In the genomic region with DNA sequence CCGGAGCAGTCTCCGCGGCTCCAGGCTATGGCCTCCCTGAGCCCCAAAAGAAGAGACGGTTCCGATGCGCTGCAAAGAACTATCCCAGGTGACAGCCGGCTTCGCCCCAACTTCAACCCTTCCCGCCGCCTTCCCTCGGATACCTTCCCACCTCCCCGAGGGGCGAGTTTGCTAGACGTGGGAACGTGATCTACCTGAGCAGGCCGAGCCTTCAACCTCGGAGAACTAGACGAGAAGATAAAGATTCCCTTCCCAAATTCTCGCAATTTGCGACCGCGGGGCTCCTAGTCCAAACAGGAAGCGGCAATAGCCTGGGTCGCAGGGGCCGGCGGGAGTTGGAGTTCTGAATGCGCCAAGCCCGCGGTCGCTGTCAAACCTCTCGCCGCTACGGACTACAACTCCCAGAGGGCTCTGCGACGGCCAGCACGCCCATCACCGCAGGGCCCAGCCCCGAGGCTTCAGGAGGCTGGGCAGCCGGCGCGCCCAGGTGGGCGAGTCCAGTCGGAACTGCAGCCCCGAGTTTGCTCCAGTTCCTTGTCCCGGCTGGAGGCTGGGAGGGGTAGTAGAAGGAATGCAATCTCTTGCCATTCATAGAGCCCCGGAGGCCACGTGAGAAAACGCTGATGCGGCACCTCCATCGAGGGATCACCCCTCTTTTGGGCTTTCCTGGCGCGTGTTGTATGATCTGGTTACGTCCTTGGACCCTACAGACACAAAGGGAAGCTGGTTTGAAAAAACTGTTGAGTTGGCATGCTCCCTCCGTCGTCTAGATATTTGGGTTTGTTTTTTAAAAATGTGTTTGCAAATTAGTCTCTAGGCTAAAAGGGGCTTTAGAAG, we compare ENCODE assay signal across 8 cellular contexts. TPM values are rescaled to one million over a fixed set of nuclear protein-coding genes. Genes with fewer than 3 reads are reported as not detected.
A peak's percentile ranks its signal among the peaks of the same experiment; 100 is the strongest.
DNase-seq lines count a peak whose midpoint lies in the region; ATAC-seq and TF ChIP-seq lines count a peak whose summit lies in the region.

A gene with protein sequence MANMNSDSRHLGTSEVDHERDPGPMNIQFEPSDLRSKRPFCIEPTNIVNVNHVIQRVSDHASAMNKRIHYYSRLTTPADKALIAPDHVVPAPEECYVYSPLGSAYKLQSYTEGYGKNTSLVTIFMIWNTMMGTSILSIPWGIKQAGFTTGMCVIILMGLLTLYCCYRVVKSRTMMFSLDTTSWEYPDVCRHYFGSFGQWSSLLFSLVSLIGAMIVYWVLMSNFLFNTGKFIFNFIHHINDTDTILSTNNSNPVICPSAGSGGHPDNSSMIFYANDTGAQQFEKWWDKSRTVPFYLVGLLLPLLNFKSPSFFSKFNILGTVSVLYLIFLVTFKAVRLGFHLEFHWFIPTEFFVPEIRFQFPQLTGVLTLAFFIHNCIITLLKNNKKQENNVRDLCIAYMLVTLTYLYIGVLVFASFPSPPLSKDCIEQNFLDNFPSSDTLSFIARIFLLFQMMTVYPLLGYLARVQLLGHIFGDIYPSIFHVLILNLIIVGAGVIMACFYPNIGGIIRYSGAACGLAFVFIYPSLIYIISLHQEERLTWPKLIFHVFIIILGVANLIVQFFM (minus strand): TSS at position 302 of the 837 bp plus-strand sequence. CDS start 14,366 bp downstream, outside the sequence.

- no peak for TF ChIP-seq CTCF in PC-9 (conservative IDR thresholded peaks at IDR 0.05)

- peaks cover 13% of the 10 kb centered on the region; the same call in 1 of the 2 replicates for H3K4me1 ChIP-seq in PC-9 (replicated peaks; ENCODE audit: insufficient read depth)
- H3K4me1 ChIP-seq in muscle layer of colon (ENCODE audit: insufficient read depth, low read length), result peaks cover 10% of the 10 kb centered on the region

- H3K9me2 ChIP-seq in PC-9 (ENCODE audit: insufficient read depth), result no peaks in the 10 kb centered on the region

- H3K4me3 ChIP-seq in Jurkat, Clone E6-1 (ENCODE audit: low read length), result peak within 1 kb of the TSS; percentile 93
- H3K4me3 ChIP-seq in PC-9, result peak within 1 kb of the TSS; percentile 66
- H3K4me3 ChIP-seq in muscle layer of colon (ENCODE audit: low read depth in 1 of 2, low read length in 2 of 2), result peak within 1 kb of the TSS; percentile 85 to 96

- peak within 1 kb of the TSS; percentile 32 for H3K9ac ChIP-seq in muscle layer of colon (ENCODE audit: low read length)

- no peaks in the 10 kb centered on the region for H3K27me3 ChIP-seq in PC-9 (ENCODE audit: insufficient read depth, low read depth)
- H3K27me3 ChIP-seq in muscle layer of colon (ENCODE audit: control insufficient read depth in 1 of 2, insufficient read depth in 2 of 2, low read length in 2 of 2), result no peaks in the 10 kb centered on the region

- H3F3A ChIP-seq in PC-9 (ENCODE audit: insufficient read depth, low read depth), result no peaks in the 10 kb centered on the region; the same call in 1 of the 2 replicates

- H4K20me1 ChIP-seq in PC-9 (ENCODE audit: insufficient read depth), result no peaks in the 10 kb centered on the region

- DNase-seq in DMS153 (lab: John Stamatoyannopoulos, UW), result peak; percentile 70
- peak; percentile 84 for DNase-seq in Jurkat, Clone E6-1 (ENCODE audit: low read depth, low spot score)
- peak; percentile 83 to 95 for DNase-seq in PC-9
- DNase-seq in activated T-cell treated with anti-CD3 and anti-CD28 coated beads, Interleukin-2, amount 50 U/mL, for 1 hour, result peak; percentile 93
- DNase-seq in stimulated activated CD8-positive, alpha-beta memory T cell treated with anti-CD3 and anti-CD28 coated beads, Interleukin-7, amount 100 ng/mL, for 24 hours (ENCODE audit: low read depth), result peak; percentile 85

- H2AFZ ChIP-seq in PC-9, result peak within 1 kb of the TSS; percentile 96

- H3K36me3 ChIP-seq in PC-9 (ENCODE audit: low read depth), result no peaks in the 10 kb centered on the region
- H3K36me3 ChIP-seq in muscle layer of colon (ENCODE audit: insufficient read depth, low read length), result no peaks in the 10 kb centered on the region

- peaks cover 14% of the 10 kb centered on the region for H3K79me2 ChIP-seq in PC-9 (ENCODE audit: low read depth)

- POLR2A ChIA-PET in PC-9 (lab: Charles Lee; ENCODE audit: unreplicated experiment), result interaction anchor here (0.6 kb wide), 2 partner anchors 324 to 404 kb away, joined by 3 to 6 read pairs; a partner anchor contains a TSS

- H3K4me2 ChIP-seq in PC-9, result peak within 1 kb of the TSS; percentile 90

- intact Hi-C loops in PC-9 (cut with micrococcal nuclease; ENCODE audit: unreplicated experiment), result loop anchor here (5.0 kb wide), 1 partner anchor 210 kb away; no protein-coding TSS in a partner anchor

- BruUV-seq in PC-9 (replicated peaks; lab: Mats Ljungman, UMichigan), result no TSS peak

- 0 out of 2 replicates have a peak, but pooled peaks cover 6% of the 10 kb centered on the region for H3K9me3 ChIP-seq in PC-9 (ENCODE audit: insufficient read depth, low read depth)
- H3K9me3 ChIP-seq in muscle layer of colon (ENCODE audit: low read length), result no peaks in the 10 kb centered on the region

- ATAC-seq in GM21619 (IDR thresholded peaks at IDR 0.05; ENCODE audit: unreplicated experiment) (peak; percentile 99), esophagus mucosa (peak; percentile 99)

- CTCF ChIA-PET in PC-9 (lab: Charles Lee), result no interaction called here

- H3K27ac ChIP-seq in PC-9 (no peak within 1 kb of the TSS), muscle layer of colon (ENCODE audit: low read depth, low read length) (peak within 1 kb of the TSS; percentile 90)

RNA-seq across cellular contexts. Expression of the gene that starts here (rescaled TPM):
- polyA plus RNA-seq in Jurkat, Clone E6-1 (2012; ENCODE audit: insufficient read depth, insufficient read length), result 22.8 TPM
- total RNA-seq in PC-9 (2021) (26.6 and 26.9 TPM in 2 replicates), esophagus mucosa (13.0 TPM)
